ENCODE assay signal across 21 cellular contexts in genomic region chr10:130218936-130219335, GRCh38.
DNase-seq lines count a peak whose midpoint lies in the region; ATAC-seq, FAIRE-seq and TF ChIP-seq lines count a peak whose summit lies in the region.
"Had no signal": no experiment of that assay in that cellular context is flagged by ENCODE, and none has a peak within 500 bp of the region (broad histone marks: within the 10 kb centered on the region; RNA-seq: fewer than 3 reads in every experiment).

No MANE protein-coding gene starts in this region.

- in situ Hi-C loops in HepG2 (cut with HindIII; ENCODE audit: extremely low pct_ligation_motif_present, low pct_unique_long_range_greater_than_20kb): no loop called here

- intact Hi-C loops in cardiac septum (cut with DNase I): no loop called here
- intact Hi-C loops in heart left ventricle (cut with DNase I): no loop called here
- intact Hi-C loops in HepG2 (cut with micrococcal nuclease; ENCODE audit: unreplicated experiment): no loop called here
- intact Hi-C loops in sigmoid colon (cut with DNase I): no loop called here

- BruUV-seq in HepG2 (replicated peaks; lab: Mats Ljungman, UMichigan): no TSS peak

- no peaks in the 10 kb centered on the region for H3K36me3 ChIP-seq in heart left ventricle
- no peaks in the 10 kb centered on the region for H3K36me3 ChIP-seq in HepG2 (replicated peaks in 1 of 2; ENCODE audit: control insufficient read depth in 1 of 2, insufficient read depth in 2 of 2, low read length in 2 of 2)
- H3K36me3 ChIP-seq in sigmoid colon: no peaks in the 10 kb centered on the region
- H3K36me3 ChIP-seq: BLaER1, SJSA1 had no signal

- no peak overlapping the region for H3K4me2 ChIP-seq in HepG2 (ENCODE audit: low read depth, low read length)
- H3K4me2 ChIP-seq: BLaER1, GM23338, KMS-11, PC-9 had no signal

- H3K4me1 ChIP-seq in heart left ventricle (no peaks in the 10 kb centered on the region), HepG2 (ENCODE audit: insufficient read depth, low read length) (no peaks in the 10 kb centered on the region), sigmoid colon (no peaks in the 10 kb centered on the region)
- H3K4me1 ChIP-seq: SJSA1 had no signal

- H3K9ac ChIP-seq in HepG2 (ENCODE audit: insufficient read depth, low read depth, low read length): no peak overlapping the region
- H3K9ac ChIP-seq: BLaER1, KMS-11 had no signal

- FAIRE-seq in HepG2 (lab: Jason Lieb, UNC): no peak
- FAIRE-seq: GM19239 had no signal

- no peak overlapping the region for H2AFZ ChIP-seq in HepG2 (ENCODE audit: low read length)
- H2AFZ ChIP-seq: GM23338, PC-9 had no signal

- H3K27ac ChIP-seq in heart left ventricle: no peak overlapping the region
- no peak overlapping the region for H3K27ac ChIP-seq in HepG2 (ENCODE audit: extremely low read length, insufficient read depth, low read length)
- no peak overlapping the region for H3K27ac ChIP-seq in sigmoid colon
- H3K27ac ChIP-seq: BLaER1, KMS-11, PC-9, RWPE1, SJSA1 had no signal

- H4K20me1 ChIP-seq in HepG2 (ENCODE audit: insufficient read depth, low read length): no peaks in the 10 kb centered on the region
- H4K20me1 ChIP-seq: BLaER1 had no signal

- TF ChIP-seq POLR2A in heart left ventricle (IDR thresholded peaks at IDR 0.05): no peak
- TF ChIP-seq POLR2A in HepG2 (IDR thresholded peaks at IDR 0.05; ENCODE audit: insufficient read depth in 1 of 2, low read depth in 2 of 2, low read length in 2 of 2): no peak
- TF ChIP-seq POLR2A in sigmoid colon (IDR thresholded peaks at IDR 0.05): no peak

- DNase-seq in cardiac septum (ENCODE audit: low spot score) (peak; percentile 69), heart left ventricle (no peak), HepG2 (ENCODE audit: low spot score) (no peak), sigmoid colon (peak; percentile 52), omental fat pad (ENCODE audit: low spot score) (no peak)
- no peak for DNase-seq in stimulated activated CD4-positive, alpha-beta T cell treated with anti-CD3 and anti-CD28 coated beads, Interleukin-12 subunit alpha, Interleukin-12 subunit beta, amount 100 ng/mL, for 4 hours
- DNase-seq: Calu3; CD8-positive, alpha-beta T cell; GF-D8; MV-4-11; NCI-H1694 treated with DMSO at 0.1 percent for 48 hours; NCI-H2227 treated with DMSO at 0.1 percent for 48 hours; NCI-H524 treated with DMSO at 0.1 percent for 48 hours; PC-9 had no signal

- H3K4me3 ChIP-seq in heart left ventricle (no peak overlapping the region), HepG2 (replicated peaks in 1 of 3; ENCODE audit: insufficient read depth in 1 of 3, low read depth in 2 of 3, low read length in 3 of 3) (no peak overlapping the region), sigmoid colon (no peak overlapping the region)
- H3K4me3 ChIP-seq: BLaER1, GM23338, PC-9, SJSA1 had no signal

- TF ChIP-seq CTCF in heart left ventricle (IDR thresholded peaks at IDR 0.05) (no peak), HepG2 (CRISPR knock-in tag; IDR thresholded peaks at IDR 0.05) (no peak), sigmoid colon (IDR thresholded peaks at IDR 0.05) (no peak), omental fat pad (IDR thresholded peaks at IDR 0.05) (no peak)

- H3K27me3 ChIP-seq in heart left ventricle (no peaks in the 10 kb centered on the region), HepG2 (ENCODE audit: control insufficient read depth in 1 of 2, insufficient read depth in 2 of 2, low read length in 2 of 2) (peaks cover 0 to 3% of the 10 kb centered on the region in 2 experiments; a peak in 2 of 5 replicates), sigmoid colon (peaks cover 0 to 8% (median 0%) of the 10 kb centered on the region in 3 donors)
- H3K27me3 ChIP-seq: BLaER1, SJSA1 had no signal

- TF ChIP-seq RAD21 in HepG2 (CRISPR knock-in tag; IDR thresholded peaks at IDR 0.05): no peak

- 90 to 97% (median 93%) methylated on average over 5 to 9 of the region's 9 CpGs for WGBS in heart left ventricle, 4 donors
- 30% methylated on average over 4 of the region's 9 CpGs for WGBS in HepG2 (ENCODE audit: low lambda C conversion rate)
- WGBS in sigmoid colon, 2 donors: 87 to 91% methylated on average over 9 of the region's 9 CpGs

- CTCF ChIA-PET in HepG2 (lab: Yijun Ruan, JAX; ENCODE audit: low intra/inter-chr PET ratio, low total read pairs): no interaction called here

- POLR2A ChIA-PET in HepG2 (lab: Yijun Ruan, JAX): no interaction called here

- ATAC-seq in heart left ventricle: no peak
- no peak for ATAC-seq in HepG2
- ATAC-seq in omental fat pad (ENCODE audit: low FRiP score): no peak
- ATAC-seq in GM18858 (IDR thresholded peaks at IDR 0.05; ENCODE audit: unreplicated experiment): no peak
- ATAC-seq: CD8-positive, alpha-beta T cell; GM23338 had no signal

- H3K9me3 ChIP-seq in heart left ventricle: no peaks in the 10 kb centered on the region
- no peaks in the 10 kb centered on the region for H3K9me3 ChIP-seq in HepG2 (ENCODE audit: low read length)
- no peaks in the 10 kb centered on the region for H3K9me3 ChIP-seq in sigmoid colon
- H3K9me3 ChIP-seq: SJSA1 had no signal

- H3K79me2 ChIP-seq in HepG2 (ENCODE audit: insufficient read depth, low read length): no peaks in the 10 kb centered on the region

- TF ChIP-seq EP300 in HepG2 (IDR thresholded peaks at IDR 0.05; ENCODE audit: low read depth in 2 of 2, low read length in 2 of 2): no peak
- TF ChIP-seq EP300 in HepG2 (CRISPR knock-in tag; IDR thresholded peaks at IDR 0.05; ENCODE audit: borderline replicate concordance): no peak
- no peak for TF ChIP-seq EP300 in sigmoid colon (IDR thresholded peaks at IDR 0.05)

TF ChIP-seq in HepG2, 621 proteins besides CTCF, POLR2A, EP300 and RAD21:
- TF ChIP-seq ZNF768 (CRISPR knock-in tag; IDR thresholded peaks at IDR 0.05): 0 out of 2 replicates have a peak, but pooled peaks have one; percentile 30
- TF ChIP-seq, protein P1, sequence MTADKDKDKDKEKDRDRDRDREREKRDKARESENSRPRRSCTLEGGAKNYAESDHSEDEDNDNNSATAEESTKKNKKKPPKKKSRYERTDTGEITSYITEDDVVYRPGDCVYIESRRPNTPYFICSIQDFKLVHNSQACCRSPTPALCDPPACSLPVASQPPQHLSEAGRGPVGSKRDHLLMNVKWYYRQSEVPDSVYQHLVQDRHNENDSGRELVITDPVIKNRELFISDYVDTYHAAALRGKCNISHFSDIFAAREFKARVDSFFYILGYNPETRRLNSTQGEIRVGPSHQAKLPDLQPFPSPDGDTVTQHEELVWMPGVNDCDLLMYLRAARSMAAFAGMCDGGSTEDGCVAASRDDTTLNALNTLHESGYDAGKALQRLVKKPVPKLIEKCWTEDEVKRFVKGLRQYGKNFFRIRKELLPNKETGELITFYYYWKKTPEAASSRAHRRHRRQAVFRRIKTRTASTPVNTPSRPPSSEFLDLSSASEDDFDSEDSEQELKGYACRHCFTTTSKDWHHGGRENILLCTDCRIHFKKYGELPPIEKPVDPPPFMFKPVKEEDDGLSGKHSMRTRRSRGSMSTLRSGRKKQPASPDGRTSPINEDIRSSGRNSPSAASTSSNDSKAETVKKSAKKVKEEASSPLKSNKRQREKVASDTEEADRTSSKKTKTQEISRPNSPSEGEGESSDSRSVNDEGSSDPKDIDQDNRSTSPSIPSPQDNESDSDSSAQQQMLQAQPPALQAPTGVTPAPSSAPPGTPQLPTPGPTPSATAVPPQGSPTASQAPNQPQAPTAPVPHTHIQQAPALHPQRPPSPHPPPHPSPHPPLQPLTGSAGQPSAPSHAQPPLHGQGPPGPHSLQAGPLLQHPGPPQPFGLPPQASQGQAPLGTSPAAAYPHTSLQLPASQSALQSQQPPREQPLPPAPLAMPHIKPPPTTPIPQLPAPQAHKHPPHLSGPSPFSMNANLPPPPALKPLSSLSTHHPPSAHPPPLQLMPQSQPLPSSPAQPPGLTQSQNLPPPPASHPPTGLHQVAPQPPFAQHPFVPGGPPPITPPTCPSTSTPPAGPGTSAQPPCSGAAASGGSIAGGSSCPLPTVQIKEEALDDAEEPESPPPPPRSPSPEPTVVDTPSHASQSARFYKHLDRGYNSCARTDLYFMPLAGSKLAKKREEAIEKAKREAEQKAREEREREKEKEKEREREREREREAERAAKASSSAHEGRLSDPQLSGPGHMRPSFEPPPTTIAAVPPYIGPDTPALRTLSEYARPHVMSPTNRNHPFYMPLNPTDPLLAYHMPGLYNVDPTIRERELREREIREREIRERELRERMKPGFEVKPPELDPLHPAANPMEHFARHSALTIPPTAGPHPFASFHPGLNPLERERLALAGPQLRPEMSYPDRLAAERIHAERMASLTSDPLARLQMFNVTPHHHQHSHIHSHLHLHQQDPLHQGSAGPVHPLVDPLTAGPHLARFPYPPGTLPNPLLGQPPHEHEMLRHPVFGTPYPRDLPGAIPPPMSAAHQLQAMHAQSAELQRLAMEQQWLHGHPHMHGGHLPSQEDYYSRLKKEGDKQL (CRISPR knock-in tag; IDR thresholded peaks at IDR 0.05; ENCODE audit: low read depth): no peak
- no peak for TF ChIP-seq MED1 (CRISPR knock-in tag; IDR thresholded peaks at IDR 0.05)

Comparison
In these comparisons a context has a peak if more than half of its experiments do, and no peak if none do; other contexts are left out.
1. DNase-seq: peak in cardiac septum (single experiment) and sigmoid colon (single experiment); none in heart left ventricle (0 of 5), HepG2 (single experiment), omental fat pad (single experiment) and stimulated activated CD4-positive, alpha-beta T cell treated with anti-CD3 and anti-CD28 coated beads, Interleukin-12 subunit alpha, Interleukin-12 subunit beta, amount 100 ng/mL, for 4 hours (single experiment).